ENCODE assay signal across 10 cellular contexts in genomic region chr6:14857501-14857900, GRCh38.
DNase-seq lines count a peak whose midpoint lies in the region; ATAC-seq and TF ChIP-seq lines count a peak whose summit lies in the region.
"Had no signal": no experiment of that assay in that cellular context is flagged by ENCODE, and none has a peak within 500 bp of the region (broad histone marks: within the 10 kb centered on the region; RNA-seq: fewer than 3 reads in every experiment).

No MANE protein-coding gene starts in this region.

- H3K27me3 ChIP-seq in mononuclear cell (ENCODE audit: insufficient read depth, low read length) (no peaks in the 10 kb centered on the region), gastroesophageal sphincter (no peaks in the 10 kb centered on the region)
- H3K27me3 ChIP-seq: adrenal gland had no signal

- H3K9me3 Mint-ChIP-seq in T-cell = peaks cover 0 to 4% (median 0%) of the 10 kb centered on the region in 3 donors

- no peak for TF ChIP-seq CTCF in gastroesophageal sphincter (IDR thresholded peaks at IDR 0.05)

- H3K36me3 ChIP-seq in gastroesophageal sphincter = no peaks in the 10 kb centered on the region
- H3K36me3 ChIP-seq: adrenal gland had no signal

- ATAC-seq in T-cell (replicated peaks in 1 of 4) = peak; percentile 92 to 97 (median 94)
- no peak for ATAC-seq in HG03565 (IDR thresholded peaks at IDR 0.05; ENCODE audit: unreplicated experiment)
- ATAC-seq in HG03280 (IDR thresholded peaks at IDR 0.05; ENCODE audit: unreplicated experiment) = no peak
- no peak for ATAC-seq in gastroesophageal sphincter

- no peak for TF ChIP-seq POLR2A in gastroesophageal sphincter (IDR thresholded peaks at IDR 0.05)

- H3K9me3 ChIP-seq in mononuclear cell (ENCODE audit: low read depth, low read length) = no peaks in the 10 kb centered on the region
- H3K9me3 ChIP-seq in gastroesophageal sphincter = no peaks in the 10 kb centered on the region
- H3K9me3 ChIP-seq: adrenal gland had no signal

- H3K4me1 ChIP-seq in mononuclear cell (ENCODE audit: insufficient read depth, low read length) = peaks cover 31% of the 10 kb centered on the region
- no peaks in the 10 kb centered on the region for H3K4me1 ChIP-seq in gastroesophageal sphincter
- H3K4me1 ChIP-seq: adrenal gland had no signal

- H3K27ac Mint-ChIP-seq in T-cell = peak overlapping the region; percentile 90 to 95

- no peaks in the 10 kb centered on the region for H3K36me3 Mint-ChIP-seq in T-cell

- CTCF ChIA-PET in T-cell (lab: Charles Lee) = interaction anchor here in 1 of 2 donors (0.6 kb wide), 1 partner anchor 19 kb away, joined by 3 read pairs; no protein-coding TSS in a partner anchor

- H3K27me3 Mint-ChIP-seq in T-cell = no peaks in the 10 kb centered on the region

- no peak overlapping the region for H3K27ac ChIP-seq in gastroesophageal sphincter
- H3K27ac ChIP-seq: adrenal gland had no signal

- TF ChIP-seq EP300 in gastroesophageal sphincter (IDR thresholded peaks at IDR 0.05) = no peak

- H3K4me3 ChIP-seq in mononuclear cell (ENCODE audit: low read length) (peak overlapping the region; percentile 1), gastroesophageal sphincter (no peak overlapping the region)
- H3K4me3 ChIP-seq: adrenal gland had no signal

- 69 to 100% methylated on average over 4 of the region's 16 CpGs for WGBS in gastroesophageal sphincter (ENCODE audit: low coverage in 1 of 2), 2 donors

- POLR2A ChIA-PET in T-cell (lab: Charles Lee) = no interaction called here

- peaks cover 14 to 32% (median 26%) of the 10 kb centered on the region in 3 donors for H3K4me1 Mint-ChIP-seq in T-cell

- peak overlapping the region; percentile 71 to 83 (median 79) for H3K4me3 Mint-ChIP-seq in T-cell

- DNase-seq in T-cell (peak; percentile 46 to 95 (median 89)), SKM-1 treated with dmso at 0.1 percent for 144 hours (lab: John Stamatoyannopoulos, UW; ENCODE audit: unreplicated experiment) (no peak)
- peak; percentile 84 to 85 for DNase-seq in activated T-cell treated with anti-CD3 and anti-CD28 coated beads, Interleukin-2, amount 50 U/mL, for 48 hours
- DNase-seq in stimulated activated CD8-positive, alpha-beta memory T cell treated with anti-CD3 and anti-CD28 coated beads, Interleukin-7, amount 100 ng/mL, for 4 hours (ENCODE audit: low read depth in 2 of 2) = peak; percentile 89 to 94
- DNase-seq: NCI-H187 treated with DMSO at 0.1 percent for 48 hours had no signal

Comparison
In these comparisons a context has a peak if more than half of its experiments do, and no peak if none do; other contexts are left out.
1. ATAC-seq: peak in T-cell (4 of 4); none in HG03565 (single experiment), HG03280 (single experiment) and gastroesophageal sphincter (single experiment).